ENCODE assay signal across 11 cellular contexts in the genomic region with DNA sequence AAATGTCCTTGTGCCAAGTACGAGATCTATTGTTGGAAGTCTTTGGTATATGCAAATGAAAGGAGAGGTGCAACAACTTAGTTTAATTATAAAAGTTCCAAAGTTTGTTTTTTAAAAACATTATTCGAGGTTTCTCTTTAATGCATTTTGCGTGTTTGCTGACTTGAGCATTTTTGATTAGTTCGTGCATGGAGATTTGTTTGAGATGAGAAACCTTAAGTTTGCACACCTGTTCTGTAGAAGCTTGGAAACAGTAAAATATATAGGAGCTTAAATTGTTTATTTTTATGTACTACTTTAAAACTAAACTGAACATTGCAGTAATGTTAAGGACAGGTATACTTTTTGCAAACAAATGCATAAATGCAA. TPM values are rescaled to one million over a fixed set of nuclear protein-coding genes. Genes with fewer than 3 reads are reported as not detected.
DNase-seq lines count a peak whose midpoint lies in the region; ATAC-seq, FAIRE-seq and TF ChIP-seq lines count a peak whose summit lies in the region.
"Had no signal": no experiment of that assay in that cellular context is flagged by ENCODE, and none has a peak within 500 bp of the region (broad histone marks: within the 10 kb centered on the region; RNA-seq: fewer than 3 reads in every experiment).

No MANE protein-coding gene starts in this region.

- H3F3A ChIP-seq in SK-N-SH (replicated peaks; ENCODE audit: insufficient read depth): peaks cover 13% of the 10 kb centered on the region

- H3K4me2 ChIP-seq in HepG2 (ENCODE audit: low read depth, low read length): no peak overlapping the region
- no peak overlapping the region for H3K4me2 ChIP-seq in SK-N-SH
- H3K4me2 ChIP-seq: smooth muscle cell had no signal

- no peak for DNase-seq in HepG2 (ENCODE audit: low spot score)
- DNase-seq in right lobe of liver: no peak
- DNase-seq in central memory CD8-positive, alpha-beta T cell (ENCODE audit: low spot score in 2 of 2): no peak
- DNase-seq in vagina (ENCODE audit: extremely low spot score in 2 of 2): no peak
- DNase-seq in SK-N-SH: no peak
- DNase-seq: Kasumi-1; stimulated activated naive CD4-positive, alpha-beta T cell treated with Interleukin-2 at 50 U/mL for 16 hours had no signal

- TF ChIP-seq RAD21 in HepG2 (CRISPR knock-in tag; IDR thresholded peaks at IDR 0.05) (no peak), SK-N-SH (IDR thresholded peaks at IDR 0.05; ENCODE audit: low read length) (no peak)

- FAIRE-seq in HepG2 (lab: Jason Lieb, UNC): no peak

- H3K9me3 ChIP-seq in HepG2 (ENCODE audit: low read length): no peaks in the 10 kb centered on the region
- H3K9me3 ChIP-seq in right lobe of liver: no peaks in the 10 kb centered on the region
- H3K9me3 ChIP-seq in mucosa of rectum (ENCODE audit: control insufficient read depth in 2 of 2, low read length in 2 of 2): peaks cover 0 to 3% of the 10 kb centered on the region in 2 donors
- H3K9me3 ChIP-seq in vagina: no peaks in the 10 kb centered on the region
- no peaks in the 10 kb centered on the region for H3K9me3 ChIP-seq in SK-N-SH

- no peaks in the 10 kb centered on the region for H3K9me3 Mint-ChIP-seq in central memory CD8-positive, alpha-beta T cell

- intact Hi-C loops in HepG2 (cut with micrococcal nuclease; ENCODE audit: unreplicated experiment): no loop called here
- intact Hi-C loops in right lobe of liver (cut with DNase I): no loop called here
- intact Hi-C loops in vagina (cut with DNase I): no loop called here

- peaks cover 11% of the 10 kb centered on the region for H3K36me3 Mint-ChIP-seq in central memory CD8-positive, alpha-beta T cell (ENCODE audit: insufficient read depth)

- no peak overlapping the region for H3K4me3 ChIP-seq in HepG2 (replicated peaks in 1 of 3; ENCODE audit: insufficient read depth in 1 of 3, low read depth in 2 of 3, low read length in 3 of 3)
- H3K4me3 ChIP-seq in right lobe of liver: peak overlapping the region in 1 of 3 donors; percentile 19
- H3K4me3 ChIP-seq in mucosa of rectum (ENCODE audit: low read length in 2 of 2): peak overlapping the region; percentile 72 to 76
- H3K4me3 ChIP-seq in vagina: peak overlapping the region; percentile 50 to 56
- H3K4me3 ChIP-seq in SK-N-SH (ENCODE audit: low read depth in 2 of 2, low read length in 1 of 2): no peak overlapping the region
- H3K4me3 ChIP-seq: smooth muscle cell had no signal

- no peak overlapping the region for H3K27ac ChIP-seq in HepG2 (ENCODE audit: extremely low read length, insufficient read depth, low read length)
- H3K27ac ChIP-seq in right lobe of liver: no peak overlapping the region
- no peak overlapping the region for H3K27ac ChIP-seq in mucosa of rectum (ENCODE audit: low read depth in 2 of 2, low read length in 2 of 2)
- no peak overlapping the region for H3K27ac ChIP-seq in vagina
- H3K27ac ChIP-seq in SK-N-SH (ENCODE audit: low read depth in 2 of 2, low read length in 1 of 2): no peak overlapping the region

- peak overlapping the region; percentile 95 for H3K4me3 Mint-ChIP-seq in central memory CD8-positive, alpha-beta T cell

- H3K4me1 ChIP-seq in HepG2 (ENCODE audit: insufficient read depth, low read length): peaks cover 6% of the 10 kb centered on the region; the same call in 1 of the 2 replicates
- peaks cover 0 to 4% (median 0%) of the 10 kb centered on the region in 4 donors for H3K4me1 ChIP-seq in right lobe of liver
- H3K4me1 ChIP-seq in mucosa of rectum (ENCODE audit: control insufficient read depth in 2 of 2, insufficient read depth in 2 of 2, low read length in 2 of 2): peaks cover 13 to 16% of the 10 kb centered on the region in 2 donors
- H3K4me1 ChIP-seq in vagina: peaks cover 19% of the 10 kb centered on the region
- H3K4me1 ChIP-seq in SK-N-SH (ENCODE audit: control insufficient read depth in 1 of 2, insufficient read depth in 2 of 2, low read depth in 1 of 2, low read length in 1 of 2): peaks cover 0 to 5% of the 10 kb centered on the region in 2 experiments; a peak in 2 of 4 replicates

- H3K27ac Mint-ChIP-seq in central memory CD8-positive, alpha-beta T cell (ENCODE audit: low read depth): no peak overlapping the region

- H3K9me2 ChIP-seq in SK-N-SH: no peaks in the 10 kb centered on the region

- CTCF ChIA-PET in HepG2 (lab: Yijun Ruan, JAX; ENCODE audit: low intra/inter-chr PET ratio, low total read pairs) (no interaction called here), SK-N-SH (lab: Yijun Ruan, JAX) (interaction anchor here (1.0 to 2.2 kb wide), 4 partner anchors 8 to 94 kb away, joined by 3 to 7 read pairs (median 3); no protein-coding TSS in a partner anchor)

- ATAC-seq in HepG2 (no peak), right lobe of liver (no peak), GM18511 (IDR thresholded peaks at IDR 0.05; ENCODE audit: unreplicated experiment) (no peak), GM19395 (IDR thresholded peaks at IDR 0.05; ENCODE audit: unreplicated experiment) (no peak)
- ATAC-seq in central memory CD8-positive, alpha-beta T cell (replicated peaks; ENCODE audit: extremely low read depth, poor library complexity, severe bottlenecking): no peak

- no peak for TF ChIP-seq EP300 in HepG2 (IDR thresholded peaks at IDR 0.05; ENCODE audit: low read depth in 2 of 2, low read length in 2 of 2)
- no peak for TF ChIP-seq EP300 in HepG2 (CRISPR knock-in tag; IDR thresholded peaks at IDR 0.05; ENCODE audit: borderline replicate concordance)
- TF ChIP-seq EP300 in SK-N-SH (IDR thresholded peaks at IDR 0.05; ENCODE audit: borderline replicate concordance in 1 of 2, low read depth in 1 of 2, low read length in 1 of 2): no peak

- no peak overlapping the region for H2AFZ ChIP-seq in HepG2 (ENCODE audit: low read length)
- no peak overlapping the region for H2AFZ ChIP-seq in SK-N-SH (ENCODE audit: low read depth)

- H3K36me3 ChIP-seq in HepG2 (replicated peaks in 1 of 2; ENCODE audit: control insufficient read depth in 1 of 2, insufficient read depth in 2 of 2, low read length in 2 of 2): no peaks in the 10 kb centered on the region
- no peaks in the 10 kb centered on the region for H3K36me3 ChIP-seq in right lobe of liver
- no peaks in the 10 kb centered on the region for H3K36me3 ChIP-seq in mucosa of rectum (ENCODE audit: control insufficient read depth in 2 of 2, insufficient read depth in 2 of 2, low read length in 2 of 2)
- no peaks in the 10 kb centered on the region for H3K36me3 ChIP-seq in vagina
- H3K36me3 ChIP-seq in SK-N-SH (replicated peaks in 1 of 2; ENCODE audit: control insufficient read depth in 1 of 2, insufficient read depth in 2 of 2, low read length in 1 of 2): no peaks in the 10 kb centered on the region

- H3K79me2 ChIP-seq in HepG2 (ENCODE audit: insufficient read depth, low read length) (no peaks in the 10 kb centered on the region), SK-N-SH (ENCODE audit: insufficient read depth) (no peaks in the 10 kb centered on the region)

- TF ChIP-seq CTCF in HepG2 (CRISPR knock-in tag; IDR thresholded peaks at IDR 0.05) (no peak), right lobe of liver (IDR thresholded peaks at IDR 0.05) (no peak), vagina (IDR thresholded peaks at IDR 0.05) (no peak), SK-N-SH (IDR thresholded peaks at IDR 0.05) (no peak)

- H3K9ac ChIP-seq in HepG2 (ENCODE audit: insufficient read depth, low read depth, low read length): no peak overlapping the region
- H3K9ac ChIP-seq in mucosa of rectum (ENCODE audit: low read depth in 1 of 2, low read length in 2 of 2): no peak overlapping the region
- no peak overlapping the region for H3K9ac ChIP-seq in SK-N-SH

- WGBS in HepG2 (ENCODE audit: low lambda C conversion rate): 51% methylated on average over 4 of the region's 4 CpGs
- 59% methylated on average over 4 of the region's 4 CpGs for WGBS in right lobe of liver (ENCODE audit: insufficient coverage, low coverage, low lambda C conversion rate, missing lambda C conversion rate)
- WGBS in SK-N-SH (ENCODE audit: low lambda C conversion rate): 85% methylated on average over 4 of the region's 4 CpGs

- in situ Hi-C loops in HepG2 (cut with HindIII; ENCODE audit: extremely low pct_ligation_motif_present, low pct_unique_long_range_greater_than_20kb): loop anchor here (5.0 kb wide), 1 partner anchor 94 kb away; no protein-coding TSS in a partner anchor

- peaks cover 35% of the 10 kb centered on the region for H3K4me1 Mint-ChIP-seq in central memory CD8-positive, alpha-beta T cell

- no peaks in the 10 kb centered on the region for H3K27me3 Mint-ChIP-seq in central memory CD8-positive, alpha-beta T cell

- H4K20me1 ChIP-seq in HepG2 (ENCODE audit: insufficient read depth, low read length) (no peaks in the 10 kb centered on the region), SK-N-SH (ENCODE audit: insufficient read depth) (no peaks in the 10 kb centered on the region)

- H3K27me3 ChIP-seq in HepG2 (ENCODE audit: control insufficient read depth in 1 of 2, insufficient read depth in 2 of 2, low read length in 2 of 2): no peaks in the 10 kb centered on the region
- peaks cover 0 to 9% of the 10 kb centered on the region in 2 donors for H3K27me3 ChIP-seq in right lobe of liver
- no peaks in the 10 kb centered on the region for H3K27me3 ChIP-seq in mucosa of rectum (ENCODE audit: control insufficient read depth in 2 of 2, insufficient read depth in 2 of 2, low read length in 2 of 2)
- no peaks in the 10 kb centered on the region for H3K27me3 ChIP-seq in vagina
- no peaks in the 10 kb centered on the region for H3K27me3 ChIP-seq in SK-N-SH (ENCODE audit: insufficient read depth)

- no TSS peak for BruUV-seq in HepG2 (replicated peaks; lab: Mats Ljungman, UMichigan)

- TF ChIP-seq POLR2A in HepG2 (IDR thresholded peaks at IDR 0.05; ENCODE audit: insufficient read depth in 1 of 2, low read depth in 2 of 2, low read length in 2 of 2): no peak
- no peak for TF ChIP-seq POLR2A in right lobe of liver (IDR thresholded peaks at IDR 0.05)
- no peak for TF ChIP-seq POLR2A in vagina (IDR thresholded peaks at IDR 0.05)

- POLR2A ChIA-PET in HepG2 (lab: Yijun Ruan, JAX) (no interaction called here), SK-N-SH (lab: Yijun Ruan, JAX) (no interaction called here)

RNA-seq across cellular contexts. Expression of a gene that starts 2.3 kb away (rescaled TPM):
- 0.27 and 0.28 TPM in 2 replicates for total RNA-seq in HepG2 (2016; rRNA removed; fragmentation: Illumina TruSeq; extraction: Trizol)
- total RNA-seq in HepG2 (2016; cell fraction: cytosol; rRNA removed; fragmentation: Illumina TruSeq; extraction: Trizol; ENCODE audit: low read depth): not detected in 2 replicates
- 0.17 and 0.37 TPM in 2 replicates for total RNA-seq in HepG2 (2016; cell fraction: insoluble cytoplasmic fraction; rRNA removed; fragmentation: Illumina TruSeq; extraction: Trizol)
- 0.21 TPM in 1 of 2 replicates, not detected in the other for total RNA-seq in HepG2 (2016; cell fraction: membrane; rRNA removed; fragmentation: Illumina TruSeq; extraction: Trizol)
- 0.22 and 0.47 TPM in 2 replicates for total RNA-seq in HepG2 (2016; cell fraction: nucleus; rRNA removed; fragmentation: Illumina TruSeq; extraction: Trizol)
- 0.15 and 0.16 TPM in 2 replicates for polyA plus RNA-seq in HepG2 (2011; rRNA removed)
- 0.12 and 0.15 TPM in 2 replicates for polyA plus RNA-seq in HepG2 (2011; cell fraction: cytosol; rRNA removed)
- polyA plus RNA-seq in HepG2 (2011; cell fraction: nucleus; rRNA removed): 0.24 and 0.27 TPM in 2 replicates
- polyA plus RNA-seq in HepG2 (2012): 0.24 and 0.32 TPM in 2 replicates
- not detected in 2 replicates for polyA plus RNA-seq in HepG2 (2016; cell fraction: cytosol; fragmentation: Illumina TruSeq; extraction: Trizol; ENCODE audit: low read depth)
- 0.26 TPM in 1 of 2 replicates, not detected in the other for polyA plus RNA-seq in HepG2 (2016; cell fraction: insoluble cytoplasmic fraction; fragmentation: Illumina TruSeq; extraction: Trizol; ENCODE audit: low read depth)
- polyA plus RNA-seq in HepG2 (2016; cell fraction: membrane; fragmentation: Illumina TruSeq; extraction: Trizol; ENCODE audit: low read depth): not detected in 2 replicates
- 0.22 TPM in 1 of 2 replicates, not detected in the other for polyA plus RNA-seq in HepG2 (2016; cell fraction: nucleus; fragmentation: Illumina TruSeq; extraction: Trizol; ENCODE audit: insufficient read depth, low read depth)
- polyA minus RNA-seq in HepG2 (2011; rRNA and poly(A)+ RNA removed; ENCODE audit: low replicate concordance): 0.26 and 8.0 TPM in 2 replicates
- 0.18 and 0.30 TPM in 2 replicates for polyA minus RNA-seq in HepG2 (2011; cell fraction: cytosol; rRNA and poly(A)+ RNA removed)
- polyA minus RNA-seq in HepG2 (2011; cell fraction: nucleus; rRNA and poly(A)+ RNA removed): 0.39 and 0.87 TPM in 2 replicates
- 1 to 10 TPM; 1.2 to 9.7 (median 5.0) TPM for total RNA-seq in right lobe of liver
- 47.4 TPM for total RNA-seq in vagina
- 13.9 and 20.8 TPM in 2 replicates for polyA plus RNA-seq in SK-N-SH (2012; rRNA removed)
- polyA plus RNA-seq in SK-N-SH (2012; cell fraction: cytosol; rRNA removed): 9.4 and 12.4 TPM in 2 replicates
- polyA plus RNA-seq in SK-N-SH (2012; cell fraction: nucleus; rRNA removed): 11.4 and 14.2 TPM in 2 replicates

RNA-seq across cellular contexts. Expression of a gene that starts 6.9 kb away (rescaled TPM):
- total RNA-seq in HepG2 (2016; rRNA removed; fragmentation: Illumina TruSeq; extraction: Trizol) (0.11 TPM in 1 of 2 replicates, not detected in the other), right lobe of liver (under 1 TPM in 2 of 6 experiments, not detected in 4; 0.16 to 0.40 TPM), vagina (not detected)
- total RNA-seq in HepG2 (2016; cell fraction: cytosol; rRNA removed; fragmentation: Illumina TruSeq; extraction: Trizol; ENCODE audit: low read depth): 0.20 and 0.44 TPM in 2 replicates
- total RNA-seq in HepG2 (2016; cell fraction: insoluble cytoplasmic fraction; rRNA removed; fragmentation: Illumina TruSeq; extraction: Trizol): 0.19 and 0.21 TPM in 2 replicates
- 0.31 and 0.34 TPM in 2 replicates for total RNA-seq in HepG2 (2016; cell fraction: membrane; rRNA removed; fragmentation: Illumina TruSeq; extraction: Trizol)
- total RNA-seq in HepG2 (2016; cell fraction: nucleus; rRNA removed; fragmentation: Illumina TruSeq; extraction: Trizol): not detected in 2 replicates
- polyA plus RNA-seq in HepG2 (2011; rRNA removed) (0.14 and 0.17 TPM in 2 replicates), SK-N-SH (2012; rRNA removed) (0.08 and 0.15 TPM in 2 replicates)
- polyA plus RNA-seq in HepG2 (2011; cell fraction: cytosol; rRNA removed): 0.07 TPM in 1 of 2 replicates, not detected in the other
- 0.17 TPM in 1 of 2 replicates, not detected in the other for polyA plus RNA-seq in HepG2 (2011; cell fraction: nucleus; rRNA removed)
- not detected in 2 replicates for polyA plus RNA-seq in HepG2 (2012)
- polyA plus RNA-seq in HepG2 (2016; cell fraction: cytosol; fragmentation: Illumina TruSeq; extraction: Trizol; ENCODE audit: low read depth): 0.23 TPM in 1 of 2 replicates, not detected in the other
- 0.22 TPM in 1 of 2 replicates, not detected in the other for polyA plus RNA-seq in HepG2 (2016; cell fraction: insoluble cytoplasmic fraction; fragmentation: Illumina TruSeq; extraction: Trizol; ENCODE audit: low read depth)
- polyA plus RNA-seq in HepG2 (2016; cell fraction: membrane; fragmentation: Illumina TruSeq; extraction: Trizol; ENCODE audit: low read depth): 0.30 TPM in 1 of 2 replicates, not detected in the other
- polyA plus RNA-seq in HepG2 (2016; cell fraction: nucleus; fragmentation: Illumina TruSeq; extraction: Trizol; ENCODE audit: insufficient read depth, low read depth): not detected in 2 replicates
- 0.16 and 0.35 TPM in 2 replicates for polyA minus RNA-seq in HepG2 (2011; rRNA and poly(A)+ RNA removed; ENCODE audit: low replicate concordance)
- polyA minus RNA-seq in HepG2 (2011; cell fraction: cytosol; rRNA and poly(A)+ RNA removed): not detected in 2 replicates
- polyA minus RNA-seq in HepG2 (2011; cell fraction: nucleus; rRNA and poly(A)+ RNA removed): not detected in 2 replicates
- polyA plus RNA-seq in SK-N-SH (2012; cell fraction: cytosol; rRNA removed): 0.12 and 0.14 TPM in 2 replicates
- polyA plus RNA-seq in SK-N-SH (2012; cell fraction: nucleus; rRNA removed): 0.16 and 0.29 TPM in 2 replicates

RNA-seq across cellular contexts. Expression of a gene that starts 38.3 kb away (rescaled TPM):
- 22.6 and 27.7 TPM in 2 replicates for total RNA-seq in HepG2 (2016; rRNA removed; fragmentation: Illumina TruSeq; extraction: Trizol)
- total RNA-seq in HepG2 (2016; cell fraction: cytosol; rRNA removed; fragmentation: Illumina TruSeq; extraction: Trizol; ENCODE audit: low read depth): 4.0 and 4.8 TPM in 2 replicates
- 22.2 and 25.8 TPM in 2 replicates for total RNA-seq in HepG2 (2016; cell fraction: insoluble cytoplasmic fraction; rRNA removed; fragmentation: Illumina TruSeq; extraction: Trizol)
- total RNA-seq in HepG2 (2016; cell fraction: membrane; rRNA removed; fragmentation: Illumina TruSeq; extraction: Trizol): 13.8 and 17.4 TPM in 2 replicates
- 23.2 and 24.3 TPM in 2 replicates for total RNA-seq in HepG2 (2016; cell fraction: nucleus; rRNA removed; fragmentation: Illumina TruSeq; extraction: Trizol)
- polyA plus RNA-seq in HepG2 (2011; rRNA removed): 17.4 and 18.8 TPM in 2 replicates
- polyA plus RNA-seq in HepG2 (2011; cell fraction: cytosol; rRNA removed): 5.2 and 7.9 TPM in 2 replicates
- 18.2 and 21.1 TPM in 2 replicates for polyA plus RNA-seq in HepG2 (2011; cell fraction: nucleus; rRNA removed)
- polyA plus RNA-seq in HepG2 (2012): 13.1 and 13.2 TPM in 2 replicates
- polyA plus RNA-seq in HepG2 (2016; cell fraction: cytosol; fragmentation: Illumina TruSeq; extraction: Trizol; ENCODE audit: low read depth): 1.8 and 2.7 TPM in 2 replicates
- 17.4 and 17.9 TPM in 2 replicates for polyA plus RNA-seq in HepG2 (2016; cell fraction: insoluble cytoplasmic fraction; fragmentation: Illumina TruSeq; extraction: Trizol; ENCODE audit: low read depth)
- 4.9 and 6.5 TPM in 2 replicates for polyA plus RNA-seq in HepG2 (2016; cell fraction: membrane; fragmentation: Illumina TruSeq; extraction: Trizol; ENCODE audit: low read depth)
- polyA plus RNA-seq in HepG2 (2016; cell fraction: nucleus; fragmentation: Illumina TruSeq; extraction: Trizol; ENCODE audit: insufficient read depth, low read depth): 40.9 and 42.8 TPM in 2 replicates
- 29.5 and 31.2 TPM in 2 replicates for polyA minus RNA-seq in HepG2 (2011; rRNA and poly(A)+ RNA removed; ENCODE audit: low replicate concordance)
- 12.6 and 12.7 TPM in 2 replicates for polyA minus RNA-seq in HepG2 (2011; cell fraction: cytosol; rRNA and poly(A)+ RNA removed)
- polyA minus RNA-seq in HepG2 (2011; cell fraction: nucleus; rRNA and poly(A)+ RNA removed): 35.3 and 43.6 TPM in 2 replicates
- total RNA-seq in right lobe of liver: 10 to 100 TPM; 10.6 to 16.8 (median 14.9) TPM
- 48.9 TPM for total RNA-seq in vagina
- 12.7 and 16.4 TPM in 2 replicates for polyA plus RNA-seq in SK-N-SH (2012; rRNA removed)
- polyA plus RNA-seq in SK-N-SH (2012; cell fraction: cytosol; rRNA removed): 16.9 and 19.7 TPM in 2 replicates
- polyA plus RNA-seq in SK-N-SH (2012; cell fraction: nucleus; rRNA removed): 22.8 and 45.7 TPM in 2 replicates

RNA-seq across cellular contexts. Expression of a gene that starts 39.2 kb away (rescaled TPM):
- total RNA-seq in HepG2 (2016; rRNA removed; fragmentation: Illumina TruSeq; extraction: Trizol) (3.0 and 3.5 TPM in 2 replicates), right lobe of liver (1 to 10 TPM; 5.5 to 6.2 (median 5.7) TPM), vagina (11.3 TPM)
- 0.81 and 2.1 TPM in 2 replicates for total RNA-seq in HepG2 (2016; cell fraction: cytosol; rRNA removed; fragmentation: Illumina TruSeq; extraction: Trizol; ENCODE audit: low read depth)
- 3.5 TPM in 2 replicates for total RNA-seq in HepG2 (2016; cell fraction: insoluble cytoplasmic fraction; rRNA removed; fragmentation: Illumina TruSeq; extraction: Trizol)
- 2.3 TPM in 2 replicates for total RNA-seq in HepG2 (2016; cell fraction: membrane; rRNA removed; fragmentation: Illumina TruSeq; extraction: Trizol)
- 3.4 and 4.6 TPM in 2 replicates for total RNA-seq in HepG2 (2016; cell fraction: nucleus; rRNA removed; fragmentation: Illumina TruSeq; extraction: Trizol)
- polyA plus RNA-seq in HepG2 (2011; rRNA removed) (7.6 TPM in 2 replicates), SK-N-SH (2012; rRNA removed) (4.5 and 5.7 TPM in 2 replicates)
- polyA plus RNA-seq in HepG2 (2011; cell fraction: cytosol; rRNA removed): 2.7 and 3.0 TPM in 2 replicates
- polyA plus RNA-seq in HepG2 (2011; cell fraction: nucleus; rRNA removed): 9.2 and 10.1 TPM in 2 replicates
- polyA plus RNA-seq in HepG2 (2012): 3.9 and 4.1 TPM in 2 replicates
- 0.99 and 1.2 TPM in 2 replicates for polyA plus RNA-seq in HepG2 (2016; cell fraction: cytosol; fragmentation: Illumina TruSeq; extraction: Trizol; ENCODE audit: low read depth)
- polyA plus RNA-seq in HepG2 (2016; cell fraction: insoluble cytoplasmic fraction; fragmentation: Illumina TruSeq; extraction: Trizol; ENCODE audit: low read depth): 1.5 and 2.9 TPM in 2 replicates
- polyA plus RNA-seq in HepG2 (2016; cell fraction: membrane; fragmentation: Illumina TruSeq; extraction: Trizol; ENCODE audit: low read depth): 0.98 and 1.2 TPM in 2 replicates
- polyA plus RNA-seq in HepG2 (2016; cell fraction: nucleus; fragmentation: Illumina TruSeq; extraction: Trizol; ENCODE audit: insufficient read depth, low read depth): 5.7 and 6.7 TPM in 2 replicates
- 11.5 and 37.3 TPM in 2 replicates for polyA minus RNA-seq in HepG2 (2011; rRNA and poly(A)+ RNA removed; ENCODE audit: low replicate concordance)
- polyA minus RNA-seq in HepG2 (2011; cell fraction: cytosol; rRNA and poly(A)+ RNA removed): 4.8 and 5.0 TPM in 2 replicates
- polyA minus RNA-seq in HepG2 (2011; cell fraction: nucleus; rRNA and poly(A)+ RNA removed): 12.1 and 14.7 TPM in 2 replicates
- polyA plus RNA-seq in SK-N-SH (2012; cell fraction: cytosol; rRNA removed): 3.3 and 3.4 TPM in 2 replicates
- 11.6 and 18.8 TPM in 2 replicates for polyA plus RNA-seq in SK-N-SH (2012; cell fraction: nucleus; rRNA removed)

Comparison
In these comparisons a context has a peak if more than half of its experiments do, and no peak if none do; other contexts are left out.
1. H3K4me3 ChIP-seq: peak in mucosa of rectum (2 of 2) and vagina (2 of 2); none in HepG2 (0 of 3) and SK-N-SH (0 of 2).